Comparison of ENCODE assay signal across 8 cellular contexts in the genomic region with DNA sequence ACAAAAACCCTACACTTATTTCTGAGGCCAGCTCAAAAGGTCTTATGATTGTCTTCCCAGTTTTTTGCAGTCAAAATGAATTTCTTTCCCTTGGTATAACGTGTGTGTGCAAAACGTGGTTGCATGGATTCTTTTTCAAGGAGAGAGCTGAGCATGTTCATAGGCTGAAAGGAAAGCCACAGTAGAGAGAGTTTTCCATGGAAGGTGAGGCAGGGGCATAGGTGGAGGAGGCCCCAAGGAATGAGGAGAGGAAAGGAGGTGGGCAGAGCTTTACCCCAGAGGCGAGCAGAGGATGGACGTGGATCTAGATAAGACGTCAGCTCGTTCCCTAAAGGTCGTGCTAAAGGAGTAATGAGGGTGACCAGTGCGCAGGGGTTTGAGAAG. TPM values are rescaled to one million over a fixed set of nuclear protein-coding genes. Genes with fewer than 3 reads are reported as not detected.
DNase-seq lines count a peak whose midpoint lies in the region; ATAC-seq and TF ChIP-seq lines count a peak whose summit lies in the region.

No MANE protein-coding gene starts in this region.

- peak overlapping the region; percentile 62 for H3K4me3 ChIP-seq in iPS-18c (ENCODE audit: insufficient read depth, low read depth, low read length)
- H3K4me3 ChIP-seq in testis, result peak overlapping the region; percentile 80 to 89

- H3K36me3 Mint-ChIP-seq in activated T-cell treated with anti-CD3 and anti-CD28 coated beads, Interleukin-2, amount 50 U/mL, for 4 hours (ENCODE audit: insufficient read depth), result peaks cover 37% of the 10 kb centered on the region
- peaks cover 47% of the 10 kb centered on the region for H3K36me3 Mint-ChIP-seq in activated B cell treated with CpG ODN at 0.5 μM for 24 hours (ENCODE audit: low read depth)

- H3K4me3 Mint-ChIP-seq in activated T-cell treated with anti-CD3 and anti-CD28 coated beads, Interleukin-2, amount 50 U/mL, for 4 hours, result peak overlapping the region; percentile 99
- H3K4me3 Mint-ChIP-seq in activated B cell treated with CpG ODN at 0.5 μM for 24 hours, result peak overlapping the region; percentile 99

- no peaks in the 10 kb centered on the region for H3K36me3 ChIP-seq in testis (ENCODE audit: low read depth, missing control alignments)

- POLR2A ChIA-PET in activated B cell treated with CpG ODN at 0.5 μM for 24 hours (lab: Charles Lee), result interaction anchor here (0.8 to 6.1 kb wide), 18 partner anchors 10 to 1745 kb away, joined by 3 to 80 read pairs (median 6); partner anchors contain the start of genes CENPV, NCOR1, PIGL and TRPV2

- intact Hi-C loops in activated B cell treated with CpG ODN at 0.5 μM for 24 hours (cut with micrococcal nuclease) (loop anchor here (1.0 to 10.0 kb wide), 10 partner anchors 10 to 547 kb away; partner anchors contain the start of genes CENPV, LRRC75A, TRPV2 and UBB), testis (cut with DNase I; ENCODE audit: low total_unique reads) (no loop called here)

- no peaks in the 10 kb centered on the region for H3K9me3 Mint-ChIP-seq in activated T-cell treated with anti-CD3 and anti-CD28 coated beads, Interleukin-2, amount 50 U/mL, for 4 hours
- no peaks in the 10 kb centered on the region for H3K9me3 Mint-ChIP-seq in activated B cell treated with CpG ODN at 0.5 μM for 24 hours

- TF ChIP-seq CTCF in activated B cell treated with CpG ODN at 0.5 μM for 24 hours (IDR thresholded peaks at IDR 0.05), result no peak
- no peak for TF ChIP-seq CTCF in testis (IDR thresholded peaks at IDR 0.05)

- peak overlapping the region; percentile 98 for H3K27ac Mint-ChIP-seq in activated B cell treated with CpG ODN at 0.5 μM for 24 hours

- ATAC-seq in activated T-cell treated with anti-CD3 and anti-CD28 coated beads, Interleukin-2, amount 50 U/mL, for 4 hours, result peak in 1 of 2 donors; percentile 2
- peak; percentile 1 for ATAC-seq in activated B cell treated with CpG ODN at 0.5 μM for 24 hours (ENCODE audit: low read depth)

- no peak for TF ChIP-seq POLR2A in testis (IDR thresholded peaks at IDR 0.05)

- H3K9me3 ChIP-seq in iPS-18c (ENCODE audit: control insufficient read depth, insufficient read depth, low read length) (no peaks in the 10 kb centered on the region), testis (no peaks in the 10 kb centered on the region)

- H3K4me1 Mint-ChIP-seq in activated T-cell treated with anti-CD3 and anti-CD28 coated beads, Interleukin-2, amount 50 U/mL, for 4 hours (ENCODE audit: low read depth), result peaks cover 38% of the 10 kb centered on the region
- peaks cover 40% of the 10 kb centered on the region for H3K4me1 Mint-ChIP-seq in activated B cell treated with CpG ODN at 0.5 μM for 24 hours

- no peaks in the 10 kb centered on the region for H3K27me3 ChIP-seq in testis

- DNase-seq in activated T-cell treated with anti-CD3 and anti-CD28 coated beads, Interleukin-2, amount 50 U/mL, for 4 hours, result no peak
- DNase-seq in activated T-cell treated with anti-CD3 and anti-CD28 coated beads, Interleukin-2, amount 50 U/mL, for 1 hour, result no peak
- DNase-seq in activated B cell treated with CpG ODN at 0.5 μM for 24 hours (no peak), testis (no peak), NCI-H2196 (lab: John Stamatoyannopoulos, UW; ENCODE audit: unreplicated experiment) (no peak), NOMO-1 treated with DMSO at 0.1 percent for 48 hours (lab: John Stamatoyannopoulos, UW; ENCODE audit: unreplicated experiment) (no peak)
- no peak for DNase-seq in activated effector memory CD4-positive, alpha-beta T cell treated with Interleukin-2 at 50 U/mL for 16 hours

- 4 to 5% methylated on average over 8 of the region's 8 CpGs for WGBS in testis, 2 donors

- H3K4me1 ChIP-seq in testis, result peaks cover 12% of the 10 kb centered on the region

- no peaks in the 10 kb centered on the region for H3K27me3 Mint-ChIP-seq in activated T-cell treated with anti-CD3 and anti-CD28 coated beads, Interleukin-2, amount 50 U/mL, for 4 hours (ENCODE audit: low read depth)
- H3K27me3 Mint-ChIP-seq in activated B cell treated with CpG ODN at 0.5 μM for 24 hours, result no peaks in the 10 kb centered on the region

- CTCF ChIA-PET in activated B cell treated with CpG ODN at 0.5 μM for 24 hours (lab: Charles Lee), result interaction anchor here (0.9 to 4.7 kb wide), 6 partner anchors 11 to 85 kb away, joined by 3 to 23 read pairs (median 8); partner anchors contain the start of genes CENPV and TRPV2

- H3K27ac ChIP-seq in testis, result peak overlapping the region; percentile 72 to 78

RNA-seq across cellular contexts. Expression of gene TRPV2, which starts 22.8 kb away (rescaled TPM):
- total RNA-seq in activated T-cell treated with anti-CD3 and anti-CD28 coated beads, Interleukin-2, amount 50 U/mL, for 4 hours, result 10 to 100 TPM; 24.7 to 34.0 (median 31.0) TPM
- total RNA-seq in activated B cell treated with CpG ODN at 0.5 μM for 24 hours (58.3 and 65.8 TPM in 2 replicates), testis (1 to 10 TPM; 7.1 to 7.7 TPM)
- 7.6 TPM for polyA plus RNA-seq in testis (ENCODE audit: insufficient read depth, low read depth, low replicate concordance)

RNA-seq across cellular contexts. Expression of gene LRRC75A, which starts 53.8 kb away (rescaled TPM):
- under 1 TPM; 0.84 to 0.96 (median 0.87) TPM for total RNA-seq in activated T-cell treated with anti-CD3 and anti-CD28 coated beads, Interleukin-2, amount 50 U/mL, for 4 hours
- total RNA-seq in activated B cell treated with CpG ODN at 0.5 μM for 24 hours (0.54 and 0.98 TPM in 2 replicates), testis (10 to 100 TPM; 44.5 to 47.9 TPM)
- polyA plus RNA-seq in testis (ENCODE audit: insufficient read depth, low read depth, low replicate concordance), result 39.1 TPM

RNA-seq across cellular contexts. Expression of gene UBB, which starts 57.3 kb away (rescaled TPM):
- 1,000 to 10,000 TPM; 1,915 to 2,057 (median 1,991) TPM for total RNA-seq in activated T-cell treated with anti-CD3 and anti-CD28 coated beads, Interleukin-2, amount 50 U/mL, for 4 hours
- total RNA-seq in activated B cell treated with CpG ODN at 0.5 μM for 24 hours, result 1,031 and 1,128 TPM in 2 replicates
- total RNA-seq in testis, result 1,000 to 10,000 TPM; 1,859 to 1,996 TPM
- 3,514 TPM for polyA plus RNA-seq in testis (ENCODE audit: insufficient read depth, low read depth, low replicate concordance)

Comparison
In these comparisons a context has a peak if more than half of its experiments do, and no peak if none do; other contexts are left out.
1. RNA of gene LRRC75A, which starts 53.8 kb away (total RNA-seq): 44.5 to 47.9 TPM in testis; 0.54 to 0.98 TPM in activated B cell treated with CpG ODN at 0.5 μM for 24 hours and 0.84 to 0.96 TPM in activated T-cell treated with anti-CD3 and anti-CD28 coated beads, Interleukin-2, amount 50 U/mL, for 4 hours; every median in the first group is over 10 times any median in the second.